2 cellular contexts compared by ENCODE assay signal in genomic region chr2:4866198-4866597, GRCh38.
TF ChIP-seq lines count a peak whose summit lies in the region.

No MANE protein-coding gene starts in this region.

TF ChIP-seq in IMR-90, 13 proteins besides CTCF, POLR2A, EP300 and RAD21:
- TF ChIP-seq RCOR1 (IDR thresholded peaks at IDR 0.05; ENCODE audit: insufficient replicate concordance, low read length) = no peak
- no peak for TF ChIP-seq FOS (IDR thresholded peaks at IDR 0.05; ENCODE audit: low read depth, low read length)
- no peak for TF ChIP-seq NFE2L2 (IDR thresholded peaks at IDR 0.05; ENCODE audit: low read depth, low read length)
- peak; percentile 83 for TF ChIP-seq CEBPB (IDR thresholded peaks at IDR 0.05; ENCODE audit: low read depth, low read length)
- TF ChIP-seq BHLHE40 (IDR thresholded peaks at IDR 0.05; ENCODE audit: low read depth, low read length) = no peak

TF ChIP-seq in H1, 55 proteins besides CTCF, POLR2A, EP300 and RAD21:
- no peak for TF ChIP-seq SIRT6 (IDR thresholded peaks at IDR 0.05; ENCODE audit: low read length)
- peak; percentile 67; the same call in 1 of the 2 replicates for TF ChIP-seq CEBPB (IDR thresholded peaks at IDR 0.05; ENCODE audit: low read depth, low read length)
